ENCODE assay signal across 8 cellular contexts in the genomic region with DNA sequence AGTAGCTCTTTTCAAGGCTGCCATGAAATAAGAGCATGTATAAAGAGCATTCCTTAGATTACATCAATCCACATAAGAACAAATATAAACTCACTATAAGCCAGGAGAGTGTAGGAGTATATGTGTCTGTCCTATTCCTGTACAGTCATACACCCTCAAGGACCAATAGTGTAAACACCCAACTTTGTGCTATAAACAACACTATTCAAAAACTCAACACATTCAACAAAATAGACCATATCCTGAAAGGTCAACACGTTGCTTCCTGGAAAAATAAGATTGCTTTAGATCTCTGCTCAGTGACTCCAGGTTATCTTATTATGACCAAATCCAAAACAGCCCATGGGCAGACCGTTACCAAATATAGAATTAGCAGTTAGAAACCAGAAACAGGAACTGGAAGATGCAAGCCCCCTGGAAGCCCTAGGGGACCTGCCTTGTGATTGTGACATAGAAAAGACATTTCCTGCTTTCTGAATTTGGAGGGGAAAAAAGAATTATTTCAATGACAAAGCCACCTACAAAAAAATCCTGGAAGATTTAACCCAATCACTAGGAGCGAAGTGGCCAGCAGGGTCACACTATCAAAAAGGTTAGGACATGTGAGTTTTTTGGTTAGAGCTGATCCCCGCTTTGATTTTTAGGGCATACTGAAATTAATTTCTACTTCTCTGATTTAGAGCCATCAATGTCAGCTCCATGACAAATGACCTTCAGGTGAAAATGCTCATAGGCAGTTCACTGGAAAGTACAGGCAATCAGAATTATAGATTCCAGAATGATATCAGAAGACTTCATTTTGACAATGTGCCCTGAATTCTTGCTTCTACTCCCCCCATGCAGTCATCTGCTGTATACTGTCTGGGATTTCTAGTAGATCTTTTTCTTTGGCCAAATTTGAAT. TPM values are rescaled to one million over a fixed set of nuclear protein-coding genes. Genes with fewer than 3 reads are reported as not detected.
DNase-seq lines count a peak whose midpoint lies in the region; ATAC-seq and TF ChIP-seq lines count a peak whose summit lies in the region.

No MANE protein-coding gene starts in this region.

- H3K4me3 Mint-ChIP-seq in T-helper 1 cell treated with Interleukin-12 subunit alpha and Interleukin-12 subunit beta and Interleukin-4 antibody, amounts not matched to agents 30 μg/mL and 1 μg/mL, for 36 hours, result no peak overlapping the region

- in situ Hi-C loops in brain microvascular endothelial cell (cut with HindIII; ENCODE audit: low pct_ligation_motif_present, low sequenced_read_pairs), result no loop called here

- H3K36me3 ChIP-seq in lower lobe of right lung (peaks cover 8% of the 10 kb centered on the region), brain microvascular endothelial cell (replicated peaks) (no peaks in the 10 kb centered on the region)

- ATAC-seq in GM18858 (IDR thresholded peaks at IDR 0.05; ENCODE audit: unreplicated experiment) (peak; percentile 70), HG02973 (IDR thresholded peaks at IDR 0.05; ENCODE audit: unreplicated experiment) (peak; percentile 48), lower lobe of right lung (peak; percentile 64 to 90)

- H3K4me1 Mint-ChIP-seq in T-helper 1 cell treated with Interleukin-12 subunit alpha and Interleukin-12 subunit beta and Interleukin-4 antibody, amounts not matched to agents 30 μg/mL and 1 μg/mL, for 36 hours (ENCODE audit: low read depth), result peaks cover 39% of the 10 kb centered on the region

- H3K4me3 ChIP-seq in lower lobe of right lung, result no peak overlapping the region
- no peak overlapping the region for H3K4me3 ChIP-seq in brain microvascular endothelial cell (ENCODE audit: low read depth, low read length)

- H3K27ac Mint-ChIP-seq in T-helper 1 cell treated with Interleukin-12 subunit alpha and Interleukin-12 subunit beta and Interleukin-4 antibody, amounts not matched to agents 30 μg/mL and 1 μg/mL, for 36 hours, result peak overlapping the region; percentile 43

- H3K36me3 Mint-ChIP-seq in T-helper 1 cell treated with Interleukin-12 subunit alpha and Interleukin-12 subunit beta and Interleukin-4 antibody, amounts not matched to agents 30 μg/mL and 1 μg/mL, for 36 hours (ENCODE audit: low read depth), result peaks cover 46% of the 10 kb centered on the region

- intact Hi-C loops in lower lobe of right lung (cut with DNase I), result no loop called here

- no peaks in the 10 kb centered on the region for H3K9me3 Mint-ChIP-seq in T-helper 1 cell treated with Interleukin-12 subunit alpha and Interleukin-12 subunit beta and Interleukin-4 antibody, amounts not matched to agents 30 μg/mL and 1 μg/mL, for 36 hours

- no peak for DNase-seq in lower lobe of right lung
- no peak for DNase-seq in brain microvascular endothelial cell
- no peak for DNase-seq in T-helper 9 cell
- DNase-seq in NCI-H1048 (lab: John Stamatoyannopoulos, UW), result no peak
- no peak for DNase-seq in activated CD4-positive, alpha-beta T cell treated with anti-CD3 and anti-CD28 coated beads, Interleukin-2, amount 50 U/mL, for 4 hours

- no peaks in the 10 kb centered on the region for H3K9me3 ChIP-seq in lower lobe of right lung

- peaks cover 49% of the 10 kb centered on the region for H3K4me1 ChIP-seq in lower lobe of right lung

- no peaks in the 10 kb centered on the region for H3K27me3 ChIP-seq in lower lobe of right lung (ENCODE audit: low read depth)
- no peaks in the 10 kb centered on the region for H3K27me3 ChIP-seq in brain microvascular endothelial cell (replicated peaks)

- TF ChIP-seq CTCF in lower lobe of right lung (IDR thresholded peaks at IDR 0.05) (no peak), brain microvascular endothelial cell (IDR thresholded peaks at IDR 0.05; ENCODE audit: low read depth, low read length, missing control alignments) (no peak)

- no peaks in the 10 kb centered on the region for H3K27me3 Mint-ChIP-seq in T-helper 1 cell treated with Interleukin-12 subunit alpha and Interleukin-12 subunit beta and Interleukin-4 antibody, amounts not matched to agents 30 μg/mL and 1 μg/mL, for 36 hours (ENCODE audit: low read depth)

- H3K27ac ChIP-seq in lower lobe of right lung (peak overlapping the region; percentile 4), brain microvascular endothelial cell (no peak overlapping the region)

RNA-seq across cellular contexts. Expression of a gene that starts 59.9 kb away (rescaled TPM):
- 13.0 TPM for total RNA-seq in lower lobe of right lung
